In genomic region chr17:41660221-41660711, GRCh38 we compare ENCODE assay signal across 1 cellular context.
TF ChIP-seq lines count a peak whose summit lies in the region.

No MANE protein-coding gene starts in this region.

TF ChIP-seq in H1, 55 proteins besides CTCF, POLR2A, EP300 and RAD21:
- TF ChIP-seq RNF2 (IDR thresholded peaks at IDR 0.05; ENCODE audit: borderline replicate concordance, low read depth, low read length, missing control alignments, poor library complexity, severe bottlenecking) (peak; percentile 42), E2F6 (IDR thresholded peaks at IDR 0.05) (peak; percentile 68), MAX (IDR thresholded peaks at IDR 0.05) (0 out of 2 replicates have a peak, but pooled peaks have one; percentile 29), CBX8 (IDR thresholded peaks at IDR 0.05; ENCODE audit: borderline replicate concordance, low read depth, low read length) (no peak)
